ENCODE assay signal across 32 cellular contexts in the genomic region with DNA sequence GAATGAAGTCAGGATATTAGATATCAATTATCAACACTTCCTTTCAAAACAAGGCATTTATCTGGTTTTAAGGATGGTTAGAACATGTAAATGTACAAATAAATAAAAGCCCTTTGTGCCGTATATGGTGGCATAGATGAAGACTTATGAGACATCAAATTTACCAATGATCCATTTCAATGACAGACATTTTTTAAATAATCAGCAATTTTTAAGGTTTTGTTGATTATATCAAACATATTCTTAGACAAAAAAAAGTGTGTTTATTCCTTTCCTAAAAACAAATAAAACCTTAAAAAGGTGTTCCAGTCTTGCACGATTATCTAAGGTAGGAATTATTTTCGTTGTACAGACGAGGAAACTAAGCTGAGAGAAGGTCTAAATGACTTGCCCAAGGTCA. TPM values are rescaled to one million over a fixed set of nuclear protein-coding genes. Genes with fewer than 3 reads are reported as not detected.
A peak's percentile ranks its signal among the peaks of the same experiment; 100 is the strongest.
DNase-seq lines count a peak whose midpoint lies in the region; ATAC-seq, FAIRE-seq and TF ChIP-seq lines count a peak whose summit lies in the region.
"Had no signal": no experiment of that assay in that cellular context is flagged by ENCODE, and none has a peak within 500 bp of the region (broad histone marks: within the 10 kb centered on the region; RNA-seq: fewer than 3 reads in every experiment).

No MANE protein-coding gene starts in this region.

- 47% methylated on average over 4 of the region's 4 CpGs for WGBS in A549 (ENCODE audit: missing lambda C conversion rate)

- H3K4me1 Mint-ChIP-seq in CD4-positive, CD25-positive, alpha-beta regulatory T cell = peaks cover 43 to 95% (median 76%) of the 10 kb centered on the region in 4 donors
- H3K4me1 Mint-ChIP-seq in effector memory CD8-positive, alpha-beta T cell (ENCODE audit: low read depth in 2 of 2) = peaks cover 66 to 80% of the 10 kb centered on the region in 2 donors

- POLR2A ChIA-PET in A549 (lab: Yijun Ruan, JAX) = no interaction called here

- H3K27me3 ChIP-seq in CD4-positive, CD25-positive, alpha-beta regulatory T cell (ENCODE audit: control insufficient read depth, insufficient read depth, low read length) = no peaks in the 10 kb centered on the region
- no peaks in the 10 kb centered on the region for H3K27me3 ChIP-seq in OCI-LY1 (ENCODE audit: insufficient read depth, low read length)
- H3K27me3 ChIP-seq: BLaER1 treated with 17β-estradiol and CSF1 and Interleukin-3, amounts not matched to agents 10 nM and 100 nM; colonic mucosa; gastroesophageal sphincter; pancreas; upper lobe of right lung had no signal

- H3K27ac Mint-ChIP-seq in CD4-positive, CD25-positive, alpha-beta regulatory T cell = peak overlapping the region; percentile 79 to 99 (median 95)
- H3K27ac Mint-ChIP-seq in effector memory CD8-positive, alpha-beta T cell = peak overlapping the region; percentile 95 to 97
- H3K27ac Mint-ChIP-seq: activated naive CD4-positive, alpha-beta T cell treated with anti-CD3 and anti-CD28 coated beads, Interleukin-2, amount 50 U/mL, for 72 hours had no signal

- H3F3A ChIP-seq in OCI-LY1 (ENCODE audit: insufficient read depth, low read length) = 0 out of 2 replicates have a peak, but pooled peaks cover 4% of the 10 kb centered on the region

- H3K9me3 Mint-ChIP-seq in CD4-positive, CD25-positive, alpha-beta regulatory T cell = no peaks in the 10 kb centered on the region
- peaks cover 0 to under 1% of the 10 kb centered on the region in 2 donors for H3K9me3 Mint-ChIP-seq in effector memory CD8-positive, alpha-beta T cell

- DNase-seq in A549 (ENCODE audit: low read depth in 1 of 2, low spot score in 1 of 2) = no peak
- DNase-seq in CD4-positive, CD25-positive, alpha-beta regulatory T cell = no peak
- no peak for DNase-seq in effector memory CD8-positive, alpha-beta T cell
- DNase-seq in NOMO-1 (lab: John Stamatoyannopoulos, UW; ENCODE audit: unreplicated experiment in 2 of 2) = no peak
- no peak for DNase-seq in SHP77 (lab: John Stamatoyannopoulos, UW)
- no peak for DNase-seq in NCI-H2227 treated with DMSO at 0.1 percent for 48 hours (lab: John Stamatoyannopoulos, UW)
- DNase-seq: activated CD4-positive, alpha-beta T cell treated with anti-CD3 and anti-CD28 coated beads for 4 hours; aorta; colonic mucosa; effector CD4-positive, alpha-beta T cell; hippocampal formation; Kasumi-1; NCI-H1417 treated with DMSO at 0.1 percent for 48 hours; NCI-H2029 treated with DMSO at 0.1 percent for 48 hours; NCI-H226; NCI-H69; pancreas; SHP77 treated with DMSO at 0.1 percent for 48 hours; stimulated activated naive CD4-positive, alpha-beta T cell; upper lobe of right lung had no signal

- H3K9me3 ChIP-seq in A549 (no peaks in the 10 kb centered on the region), OCI-LY1 (ENCODE audit: low read length) (0 out of 2 replicates have a peak, but pooled peaks cover 3% of the 10 kb centered on the region)
- H3K9me3 ChIP-seq in CD4-positive, CD25-positive, alpha-beta regulatory T cell (ENCODE audit: control insufficient read depth in 2 of 2, low read length in 2 of 2) = no peaks in the 10 kb centered on the region
- H3K9me3 ChIP-seq: colonic mucosa, gastroesophageal sphincter, pancreas, upper lobe of right lung had no signal

- peak overlapping the region; percentile 8 to 86 (median 58) for H3K4me3 Mint-ChIP-seq in CD4-positive, CD25-positive, alpha-beta regulatory T cell
- peak overlapping the region in 1 of 2 donors; percentile 40 for H3K4me3 Mint-ChIP-seq in effector memory CD8-positive, alpha-beta T cell

- H3K27ac ChIP-seq in A549 (no peak overlapping the region), OCI-LY1 (ENCODE audit: low read depth, low read length, poor library complexity, severe bottlenecking) (peak overlapping the region; percentile 97)
- H3K27ac ChIP-seq in CD4-positive, CD25-positive, alpha-beta regulatory T cell (ENCODE audit: insufficient read depth, low read length, poor library complexity, severe bottlenecking) = peak overlapping the region; percentile 96
- H3K27ac ChIP-seq: colonic mucosa, gastroesophageal sphincter, HL-60, pancreas, skin epidermis, upper lobe of right lung had no signal

- H3K79me2 ChIP-seq in OCI-LY1 (ENCODE audit: insufficient read depth, low read length) = peaks cover 85% of the 10 kb centered on the region

- ATAC-seq in A549 = no peak
- no peak for ATAC-seq in CD4-positive, CD25-positive, alpha-beta regulatory T cell (ENCODE audit: low read depth in 2 of 2)
- ATAC-seq in effector memory CD8-positive, alpha-beta T cell (replicated peaks) = no peak
- no peak for ATAC-seq in HG03095 (IDR thresholded peaks at IDR 0.05; ENCODE audit: unreplicated experiment)
- ATAC-seq: activated naive CD4-positive, alpha-beta T cell treated with anti-CD3 and anti-CD28 coated beads, Interleukin-2, amount 50 U/mL, for 72 hours; gastroesophageal sphincter; Panc1; pancreas; upper lobe of right lung had no signal

- H3K4me2 ChIP-seq in A549 (no peak overlapping the region), OCI-LY1 (ENCODE audit: low read length) (no peak overlapping the region)

- CTCF ChIA-PET in A549 (lab: Yijun Ruan, JAX) = no interaction called here

- peak; percentile 88 for FAIRE-seq in A549 (lab: Jason Lieb, UNC)
- FAIRE-seq: D721Med, H54, pancreas had no signal

- H3K36me3 ChIP-seq in CD4-positive, CD25-positive, alpha-beta regulatory T cell (ENCODE audit: control insufficient read depth, insufficient read depth, low read length) = peaks cover 12% of the 10 kb centered on the region
- H3K36me3 ChIP-seq in OCI-LY1 (ENCODE audit: insufficient read depth, low read length) = peaks cover 45% of the 10 kb centered on the region
- H3K36me3 ChIP-seq: colonic mucosa, gastroesophageal sphincter, pancreas, upper lobe of right lung had no signal

- no peak for TF ChIP-seq POLR2A in A549 (IDR thresholded peaks at IDR 0.05; ENCODE audit: low read length)

- H3K9me2 ChIP-seq in OCI-LY1 (ENCODE audit: low read depth, low read length) = no peaks in the 10 kb centered on the region

- TF ChIP-seq EP300 in A549 (IDR thresholded peaks at IDR 0.05) = no peak

- H2AFZ ChIP-seq in OCI-LY1 (ENCODE audit: low read length) = no peak overlapping the region

- H3K4me3 ChIP-seq in A549 (no peak overlapping the region), OCI-LY1 (ENCODE audit: low read depth, low read length, poor library complexity, severe bottlenecking) (no peak overlapping the region)
- peak overlapping the region; percentile 14 for H3K4me3 ChIP-seq in CD4-positive, CD25-positive, alpha-beta regulatory T cell (ENCODE audit: low read depth, low read length)
- H3K4me3 ChIP-seq: BLaER1 treated with 17β-estradiol and CSF1 and Interleukin-3, amounts not matched to agents 10 nM and 100 nM; colonic mucosa; gastroesophageal sphincter; lung; pancreas; skin epidermis; upper lobe of right lung had no signal

- H3K27me3 Mint-ChIP-seq in CD4-positive, CD25-positive, alpha-beta regulatory T cell = peaks cover 6% of the 10 kb centered on the region
- H3K27me3 Mint-ChIP-seq in effector memory CD8-positive, alpha-beta T cell = no peaks in the 10 kb centered on the region

- no peak overlapping the region for H3K9ac ChIP-seq in OCI-LY1 (ENCODE audit: low read length)
- H3K9ac ChIP-seq: BLaER1 treated with 17β-estradiol and CSF1 and Interleukin-3, amounts not matched to agents 10 nM and 100 nM had no signal

- peaks cover 41% of the 10 kb centered on the region for H3K36me3 Mint-ChIP-seq in CD4-positive, CD25-positive, alpha-beta regulatory T cell
- peaks cover 26% of the 10 kb centered on the region for H3K36me3 Mint-ChIP-seq in effector memory CD8-positive, alpha-beta T cell (ENCODE audit: insufficient read depth)

- no peak for TF ChIP-seq RAD21 in A549 (conservative IDR thresholded peaks at IDR 0.05 in 1 of 2, IDR thresholded peaks at IDR 0.05 in 1 of 2)

- H3K4me1 ChIP-seq in A549 (0 out of 3 replicates have a peak, but pooled peaks cover 5% of the 10 kb centered on the region), OCI-LY1 (ENCODE audit: insufficient read depth, low read length, severe bottlenecking) (peaks cover 81% of the 10 kb centered on the region)
- peaks cover 83% of the 10 kb centered on the region for H3K4me1 ChIP-seq in CD4-positive, CD25-positive, alpha-beta regulatory T cell (ENCODE audit: control insufficient read depth, insufficient read depth, low read length, poor library complexity, severe bottlenecking)
- H3K4me1 ChIP-seq: colonic mucosa, gastroesophageal sphincter, pancreas, upper lobe of right lung had no signal

- no peaks in the 10 kb centered on the region for H4K20me1 ChIP-seq in OCI-LY1 (ENCODE audit: insufficient read depth, low read length)

- TF ChIP-seq CTCF in A549 (IDR thresholded peaks at IDR 0.05) (no peak), OCI-LY1 (IDR thresholded peaks at IDR 0.05; ENCODE audit: low read length) (no peak)

TF ChIP-seq in A549, 52 proteins besides CTCF, POLR2A, EP300 and RAD21:
- TF ChIP-seq MAFK (IDR thresholded peaks at IDR 0.05; ENCODE audit: partially characterized antibody) = peak; percentile 81
- TF ChIP-seq KDM1A (IDR thresholded peaks at IDR 0.05; ENCODE audit: low read depth) = no peak
- no peak for TF ChIP-seq EHF (CRISPR knock-in tag; IDR thresholded peaks at IDR 0.05)
TF ChIP-seq in A549: peak in this region for 1.

RNA-seq across cellular contexts. Expression of gene APBB1IP, which starts 13.8 kb away (rescaled TPM):
- 0.96 and 1.2 TPM in 2 replicates for polyA plus RNA-seq in A549 (2011; rRNA removed)
- polyA plus RNA-seq in A549 (2012; cell fraction: cytosol; rRNA removed) = 0.58 and 0.69 TPM in 2 replicates
- 0.74 and 0.97 TPM in 2 replicates for polyA plus RNA-seq in A549 (2012; cell fraction: nucleus; rRNA removed)
- 6.6 to 9.2 TPM (median 7.5 TPM) in 3 replicates for polyA plus RNA-seq in A549 (2017; fragmentation: RNase III; extraction: RNeasy Plus Mini Kit Qiagen cat#74134 plus additional on column Dnase treatment)
- polyA minus RNA-seq in A549 (2011; rRNA and poly(A)+ RNA removed) = 1.1 and 1.2 TPM in 2 replicates
- 86.4 TPM for total RNA-seq in CD4-positive, CD25-positive, alpha-beta regulatory T cell
- polyA plus RNA-seq in CD4-positive, CD25-positive, alpha-beta regulatory T cell = 10 to 100 TPM; 44.1 to 56.0 (median 50.3) TPM
- polyA plus RNA-seq: neural cell had no signal

Comparison
In these comparisons a context has a peak if more than half of its experiments do, and no peak if none do; other contexts are left out.
1. H3K27ac ChIP-seq: peak in CD4-positive, CD25-positive, alpha-beta regulatory T cell (single experiment) and OCI-LY1 (single experiment); none in A549 (0 of 2).
2. RNA of gene APBB1IP, which starts 13.8 kb away (polyA plus RNA-seq): 44.1 to 56.0 TPM in CD4-positive, CD25-positive, alpha-beta regulatory T cell; 0.58 to 9.2 TPM in A549; every median in the first group is over 4 times any median in the second.